Comparison of ENCODE assay signal across 8 cellular contexts in genomic region chr15:66765478-66766281, GRCh38.
DNase-seq lines count a peak whose midpoint lies in the region; ATAC-seq lines count a peak whose summit lies in the region.

No MANE protein-coding gene starts in this region.

- peak; percentile 71 for DNase-seq in CMK (ENCODE audit: low read depth)
- peak; percentile 73 for DNase-seq in GM23248
- peak in 2 of 3 experiments; percentile 69 to 93 for DNase-seq in NCI-H1417 (lab: John Stamatoyannopoulos, UW)
- peak; percentile 29 to 84 for DNase-seq in dermis microvascular lymphatic vessel endothelial cell (ENCODE audit: low read depth in 2 of 2)
- DNase-seq in cerebellar nuclear complex (lab: John Stamatoyannopoulos, UW): no peak
- no peak for DNase-seq in GOT3 (lab: John Stamatoyannopoulos, UW)

- H3K9ac ChIP-seq in GM23248 (peak overlapping the region; percentile 44; the same call in 1 of the 2 replicates), rectal smooth muscle tissue (ENCODE audit: low read length) (no peak overlapping the region)

- H3F3A ChIP-seq in GM23248 (ENCODE audit: insufficient read depth): peaks cover 57% of the 10 kb centered on the region

- 27 to 28% methylated on average over 13 of the region's 13 CpGs for WGBS in GM23248 (ENCODE audit: low coverage in 1 of 2, low lambda C conversion rate in 2 of 2, missing lambda C conversion rate in 2 of 2), 2 experiments

- no peak for ATAC-seq in GM18517 (IDR thresholded peaks at IDR 0.05; ENCODE audit: unreplicated experiment)

- no peaks in the 10 kb centered on the region for H3K9me2 ChIP-seq in GM23248 (ENCODE audit: insufficient read depth)

- no peaks in the 10 kb centered on the region for H3K27me3 ChIP-seq in GM23248 (replicated peaks; ENCODE audit: insufficient read depth)
- H3K27me3 ChIP-seq in rectal smooth muscle tissue (ENCODE audit: control insufficient read depth, insufficient read depth, low read length): no peaks in the 10 kb centered on the region

- peak overlapping the region; percentile 52 for H3K4me2 ChIP-seq in GM23248 (ENCODE audit: unreplicated experiment)

- in situ Hi-C loops in GM23248 (cut with MboI): no loop called here

- H3K27ac ChIP-seq in GM23248: peak overlapping the region; percentile 83
- no peak overlapping the region for H3K27ac ChIP-seq in rectal smooth muscle tissue (ENCODE audit: low read depth, low read length)

- no peaks in the 10 kb centered on the region for H3K9me3 ChIP-seq in GM23248 (ENCODE audit: low read depth)

- H3K4me3 ChIP-seq in GM23248 (no peak overlapping the region), rectal smooth muscle tissue (ENCODE audit: low read length) (peak overlapping the region; percentile 30)

- no peak overlapping the region for H2AFZ ChIP-seq in GM23248

- peaks cover 91% of the 10 kb centered on the region for H3K79me2 ChIP-seq in GM23248 (ENCODE audit: insufficient read depth)

- H3K36me3 ChIP-seq in GM23248 (ENCODE audit: low read depth): no peaks in the 10 kb centered on the region
- H3K36me3 ChIP-seq in rectal smooth muscle tissue (ENCODE audit: control insufficient read depth, insufficient read depth, low read length): no peaks in the 10 kb centered on the region

- H4K20me1 ChIP-seq in GM23248 (ENCODE audit: insufficient read depth): no peaks in the 10 kb centered on the region

- H3K4me1 ChIP-seq in GM23248 (ENCODE audit: insufficient read depth): peaks cover 64% of the 10 kb centered on the region
- peaks cover 21% of the 10 kb centered on the region for H3K4me1 ChIP-seq in rectal smooth muscle tissue (ENCODE audit: control insufficient read depth, insufficient read depth, low read length)

Comparison
In these comparisons a context has a peak if more than half of its experiments do, and no peak if none do; other contexts are left out.
1. DNase-seq: peak in CMK (single experiment), GM23248 (single experiment), NCI-H1417 (2 of 3) and dermis microvascular lymphatic vessel endothelial cell (2 of 2); none in cerebellar nuclear complex (0 of 2) and GOT3 (single experiment).